In genomic region chr1:171663036-171663853, GRCh38 we compare ENCODE assay signal across 1 cellular context.
TF ChIP-seq lines count a peak whose summit lies in the region.

No MANE protein-coding gene starts in this region.

TF ChIP-seq in GM23338, 12 proteins besides CTCF, POLR2A, EP300 and RAD21:
- TF ChIP-seq, protein P1, sequence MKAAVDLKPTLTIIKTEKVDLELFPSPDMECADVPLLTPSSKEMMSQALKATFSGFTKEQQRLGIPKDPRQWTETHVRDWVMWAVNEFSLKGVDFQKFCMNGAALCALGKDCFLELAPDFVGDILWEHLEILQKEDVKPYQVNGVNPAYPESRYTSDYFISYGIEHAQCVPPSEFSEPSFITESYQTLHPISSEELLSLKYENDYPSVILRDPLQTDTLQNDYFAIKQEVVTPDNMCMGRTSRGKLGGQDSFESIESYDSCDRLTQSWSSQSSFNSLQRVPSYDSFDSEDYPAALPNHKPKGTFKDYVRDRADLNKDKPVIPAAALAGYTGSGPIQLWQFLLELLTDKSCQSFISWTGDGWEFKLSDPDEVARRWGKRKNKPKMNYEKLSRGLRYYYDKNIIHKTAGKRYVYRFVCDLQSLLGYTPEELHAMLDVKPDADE (IDR thresholded peaks at IDR 0.05): no peak
- TF ChIP-seq ZNF331 (CRISPR knock-in tag; IDR thresholded peaks at IDR 0.05; ENCODE audit: low read depth) (no peak), EZH2phosphoT487 (IDR thresholded peaks at IDR 0.05; ENCODE audit: unreplicated experiment) (no peak), STAT1 (IDR thresholded peaks at IDR 0.05; ENCODE audit: unreplicated experiment) (no peak), ZNF114 (CRISPR knock-in tag; IDR thresholded peaks at IDR 0.05) (no peak), JUNB (IDR thresholded peaks at IDR 0.05; ENCODE audit: unreplicated experiment) (no peak), CREB1 (CRISPR knock-in tag; IDR thresholded peaks at IDR 0.05; ENCODE audit: low read depth) (no peak), ZNF462 (CRISPR knock-in tag; IDR thresholded peaks at IDR 0.05) (no peak), NANOG (IDR thresholded peaks at IDR 0.05; ENCODE audit: borderline replicate concordance) (no peak), EZH2 (IDR thresholded peaks at IDR 0.05; ENCODE audit: low read depth, unreplicated experiment) (no peak), POLR2AphosphoS5 (IDR thresholded peaks at IDR 0.05; ENCODE audit: low read depth) (no peak)
- TF ChIP-seq, protein P2, sequence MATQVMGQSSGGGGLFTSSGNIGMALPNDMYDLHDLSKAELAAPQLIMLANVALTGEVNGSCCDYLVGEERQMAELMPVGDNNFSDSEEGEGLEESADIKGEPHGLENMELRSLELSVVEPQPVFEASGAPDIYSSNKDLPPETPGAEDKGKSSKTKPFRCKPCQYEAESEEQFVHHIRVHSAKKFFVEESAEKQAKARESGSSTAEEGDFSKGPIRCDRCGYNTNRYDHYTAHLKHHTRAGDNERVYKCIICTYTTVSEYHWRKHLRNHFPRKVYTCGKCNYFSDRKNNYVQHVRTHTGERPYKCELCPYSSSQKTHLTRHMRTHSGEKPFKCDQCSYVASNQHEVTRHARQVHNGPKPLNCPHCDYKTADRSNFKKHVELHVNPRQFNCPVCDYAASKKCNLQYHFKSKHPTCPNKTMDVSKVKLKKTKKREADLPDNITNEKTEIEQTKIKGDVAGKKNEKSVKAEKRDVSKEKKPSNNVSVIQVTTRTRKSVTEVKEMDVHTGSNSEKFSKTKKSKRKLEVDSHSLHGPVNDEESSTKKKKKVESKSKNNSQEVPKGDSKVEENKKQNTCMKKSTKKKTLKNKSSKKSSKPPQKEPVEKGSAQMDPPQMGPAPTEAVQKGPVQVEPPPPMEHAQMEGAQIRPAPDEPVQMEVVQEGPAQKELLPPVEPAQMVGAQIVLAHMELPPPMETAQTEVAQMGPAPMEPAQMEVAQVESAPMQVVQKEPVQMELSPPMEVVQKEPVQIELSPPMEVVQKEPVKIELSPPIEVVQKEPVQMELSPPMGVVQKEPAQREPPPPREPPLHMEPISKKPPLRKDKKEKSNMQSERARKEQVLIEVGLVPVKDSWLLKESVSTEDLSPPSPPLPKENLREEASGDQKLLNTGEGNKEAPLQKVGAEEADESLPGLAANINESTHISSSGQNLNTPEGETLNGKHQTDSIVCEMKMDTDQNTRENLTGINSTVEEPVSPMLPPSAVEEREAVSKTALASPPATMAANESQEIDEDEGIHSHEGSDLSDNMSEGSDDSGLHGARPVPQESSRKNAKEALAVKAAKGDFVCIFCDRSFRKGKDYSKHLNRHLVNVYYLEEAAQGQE (IDR thresholded peaks at IDR 0.05; ENCODE audit: unreplicated experiment): no peak
TF ChIP-seq in GM23338: peak in this region for 0.
